Comparison of ENCODE assay signal across 1 cellular context in the genomic region with DNA sequence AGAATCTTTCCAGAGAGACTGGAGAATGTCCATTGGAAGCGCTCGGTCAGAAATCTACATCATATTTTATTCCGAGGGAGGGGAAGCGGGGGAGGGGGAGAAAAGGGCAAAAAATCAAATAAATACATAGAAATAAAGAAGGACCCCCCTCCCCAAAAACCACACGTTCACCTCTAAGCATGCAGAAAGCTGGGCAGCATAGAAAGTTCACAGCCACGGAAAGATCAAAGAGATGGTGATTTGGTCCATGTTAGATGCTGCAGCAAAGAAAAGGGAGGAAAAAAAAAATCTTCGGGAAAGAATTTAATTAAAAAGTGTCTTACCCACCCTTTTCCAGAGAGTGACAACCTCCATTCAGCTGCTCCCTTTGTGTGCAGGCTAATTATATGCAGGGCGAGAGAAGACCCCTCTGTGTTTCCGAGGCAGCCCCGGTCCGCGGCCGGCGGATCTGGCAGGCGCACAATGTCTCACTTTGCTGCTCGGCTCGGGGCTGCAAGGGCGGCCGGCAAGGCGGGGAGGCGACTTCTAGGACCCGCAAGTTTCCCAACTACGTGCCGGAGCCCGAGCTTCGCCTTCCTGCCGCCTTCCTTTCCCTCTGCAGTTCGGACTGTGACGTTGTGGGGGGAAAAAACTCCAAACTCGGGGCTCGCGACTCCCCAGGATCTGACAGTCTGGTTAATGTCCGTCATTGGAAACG.
TF ChIP-seq lines count a peak whose summit lies in the region.

No MANE protein-coding gene starts in this region.

TF ChIP-seq in HepG2, 621 proteins besides CTCF, POLR2A, EP300 and RAD21 (continued from another document):
- TF ChIP-seq GLI4 (CRISPR knock-in tag; IDR thresholded peaks at IDR 0.05; ENCODE audit: borderline replicate concordance) = no peak
